ENCODE assay signal across 16 cellular contexts in the genomic region with DNA sequence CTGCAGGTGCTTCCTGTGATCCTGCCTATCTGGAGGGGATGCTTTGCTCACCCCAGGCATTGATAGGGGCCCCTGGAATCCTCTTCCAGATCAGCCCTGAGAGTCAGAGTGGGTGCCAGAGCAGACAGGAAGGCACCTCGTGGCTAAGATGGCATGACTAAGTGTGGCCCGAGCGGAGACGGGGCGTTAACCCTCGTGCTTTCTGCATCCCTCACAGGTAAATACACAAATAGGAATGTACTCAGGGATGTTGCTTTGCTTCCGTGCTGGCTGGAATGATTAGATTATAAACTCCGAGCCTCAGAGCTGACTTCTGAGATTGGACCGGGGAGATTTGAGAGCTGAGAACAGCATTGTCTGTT.
"Had no signal": no experiment of that assay in that cellular context is flagged by ENCODE, and none has a peak within 500 bp of the region (broad histone marks: within the 10 kb centered on the region; RNA-seq: fewer than 3 reads in every experiment).

No MANE protein-coding gene starts in this region.

- ATAC-seq: heart left ventricle; right cardiac atrium; stimulated activated memory B cell treated with anti-CD40 and anti-IgM and Interleukin-4, amounts not matched to agents 10 μg/mL and 1 μg/mL and 100 μg/mL, for 72 hours; upper lobe of right lung had no signal

- H3K4me3 ChIP-seq: dorsolateral prefrontal cortex, heart left ventricle, tibial nerve, upper lobe of right lung, vagina had no signal

- DNase-seq: cortex of kidney; effector CD8-positive, alpha-beta T cell; foreskin melanocyte; heart left ventricle; kidney glomerular epithelial cell; mammary epithelial cell; naive thymus-derived CD4-positive, alpha-beta T cell; nephron progenitor cell; right cardiac atrium; stimulated activated CD4-positive, alpha-beta T cell treated with anti-CD3 and anti-CD28 coated beads, Interleukin-4, amount 100 ng/mL, for 24 hours; upper lobe of right lung had no signal

- H3K4me1 ChIP-seq: heart left ventricle, tibial nerve, upper lobe of right lung, vagina had no signal

- H3K27ac ChIP-seq: heart left ventricle, neutrophil, tibial nerve, upper lobe of right lung, vagina had no signal

- H3K27me3 ChIP-seq: neutrophil, vagina had no signal

- H3K9me3 ChIP-seq: neutrophil, upper lobe of right lung, vagina had no signal

- H3K36me3 ChIP-seq: heart left ventricle, neutrophil, tibial nerve, upper lobe of right lung, vagina had no signal
